23 cellular contexts compared by ENCODE assay signal in the genomic region with DNA sequence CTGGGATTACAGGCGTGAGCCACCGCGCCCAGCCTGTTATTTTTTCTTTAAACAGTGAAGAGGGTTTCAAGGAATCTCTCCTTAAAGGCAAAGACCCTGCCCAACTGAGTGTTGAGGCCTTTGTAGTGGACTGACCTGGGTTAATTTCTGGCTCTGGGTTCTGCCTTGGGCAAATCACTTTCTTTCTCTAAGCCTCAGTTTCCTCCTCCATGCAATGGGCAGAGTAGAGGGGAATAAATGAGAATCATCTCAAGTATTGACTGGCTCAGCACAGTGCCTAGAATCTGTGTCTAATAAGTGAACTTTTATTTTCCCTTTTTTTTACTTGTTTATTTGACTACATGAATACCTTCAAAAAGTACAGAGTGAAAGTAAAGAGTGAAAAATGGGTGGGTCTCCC.
"Had no signal": no experiment of that assay in that cellular context is flagged by ENCODE, and none has a peak within 500 bp of the region (broad histone marks: within the 10 kb centered on the region; RNA-seq: fewer than 3 reads in every experiment).

No MANE protein-coding gene starts in this region.

- H3K4me3 ChIP-seq: Peyer's patch, SJSA1, SK-N-MC had no signal

- H3K27ac Mint-ChIP-seq: T-cell had no signal

- H3K36me3 ChIP-seq: Peyer's patch, SJSA1 had no signal

- ATAC-seq: PC-3, T-cell had no signal

- H3K4me3 Mint-ChIP-seq: T-cell had no signal

- H3K27ac ChIP-seq: HL-60, KMS-11, Peyer's patch, SJSA1, SK-N-MC had no signal

- H3K9me3 Mint-ChIP-seq: T-cell had no signal

- H3K4me2 ChIP-seq: KMS-11 had no signal

- H3K27me3 ChIP-seq: Peyer's patch, SJSA1 had no signal

- H3K9me3 ChIP-seq: Peyer's patch, SJSA1 had no signal

- H3K36me3 Mint-ChIP-seq: T-cell had no signal

- DNase-seq: IMR-90, Kasumi-1, MM.1S, NCI-H1105, NCI-H1417, NCI-H1436 treated with DMSO at 0.1 percent for 48 hours, NCI-H1694, NCI-H187 treated with DMSO at 0.1 percent for 48 hours, NCI-H2029 treated with DMSO at 0.1 percent for 48 hours, NCI-H2227 treated with DMSO at 0.1 percent for 48 hours, NCI-H524, NCI-H526 treated with DMSO at 0.1 percent for 48 hours, NCI-H748 treated with DMSO at 0.1 percent for 48 hours, PC-3, Peyer's patch, Right ventricle myocardium superior, SIG-M5, SW 1271, T-cell had no signal

- H3K9ac ChIP-seq: KMS-11 had no signal
